19 cellular contexts compared by ENCODE assay signal in genomic region chr7:47218378-47219176, GRCh38.
DNase-seq lines count a peak whose midpoint lies in the region; TF ChIP-seq lines count a peak whose summit lies in the region.
"Had no signal": no experiment of that assay in that cellular context is flagged by ENCODE, and none has a peak within 500 bp of the region (broad histone marks: within the 10 kb centered on the region; RNA-seq: fewer than 3 reads in every experiment).

No MANE protein-coding gene starts in this region.

- TF ChIP-seq CTCF in AG10803 (conservative IDR thresholded peaks at IDR 0.05; ENCODE audit: low read length) (no peak), foreskin fibroblast (IDR thresholded peaks at IDR 0.05; ENCODE audit: low read depth, low read length) (no peak)

- DNase-seq in AG10803 (ENCODE audit: low read depth) (peak; percentile 93), GM04504 (ENCODE audit: low read depth) (peak; percentile 73), UCSD-AML1 (lab: John Stamatoyannopoulos, UW; ENCODE audit: unreplicated experiment) (peak; percentile 17), foreskin fibroblast (peak; percentile 21 to 70), NCI-H748 treated with DMSO at 0.1 percent for 48 hours (lab: John Stamatoyannopoulos, UW) (no peak), DMS79 (lab: John Stamatoyannopoulos, UW) (no peak), cerebellum (ENCODE audit: low spot score) (no peak), ACHN (no peak)
- DNase-seq: activated naive CD4-positive, alpha-beta T cell; colonic mucosa; gastrocnemius medialis; NCI-H2081; NCI-H510A; occipital lobe; stimulated activated CD4-positive, alpha-beta T cell treated with anti-CD3 and anti-CD28 coated beads, Interleukin-15, amount 100 ng/mL, for 24 hours; T-cell had no signal

- no peak overlapping the region for H3K4me3 ChIP-seq in AG10803 (ENCODE audit: low read length)
- no peak overlapping the region for H3K4me3 ChIP-seq in foreskin fibroblast (ENCODE audit: low read depth in 1 of 2, low read length in 2 of 2)
- H3K4me3 ChIP-seq: colonic mucosa, gastrocnemius medialis, GM12878, right atrium auricular region, suprapubic skin had no signal

- in situ Hi-C loops in ACHN (cut with HindIII; ENCODE audit: low pct_ligation_motif_present, low pct_unique_long_range_greater_than_20kb, low sequenced_read_pairs): no loop called here

Comparison
In these comparisons a context has a peak if more than half of its experiments do, and no peak if none do; other contexts are left out.
1. DNase-seq: peak in AG10803 (single experiment), GM04504 (single experiment), UCSD-AML1 (single experiment) and foreskin fibroblast (2 of 2); none in NCI-H748 treated with DMSO at 0.1 percent for 48 hours (single experiment), DMS79 (single experiment), cerebellum (single experiment) and ACHN (single experiment).